ENCODE assay signal across 21 cellular contexts in genomic region chr2:88755836-88756235, GRCh38.
DNase-seq lines count a peak whose midpoint lies in the region; ATAC-seq and TF ChIP-seq lines count a peak whose summit lies in the region.
"Had no signal": no experiment of that assay in that cellular context is flagged by ENCODE, and none has a peak within 500 bp of the region (broad histone marks: within the 10 kb centered on the region; RNA-seq: fewer than 3 reads in every experiment).

No MANE protein-coding gene starts in this region.

- H3K27me3 Mint-ChIP-seq in activated T-cell treated with anti-CD3 and anti-CD28 coated beads, Interleukin-2, amount 50 U/mL, for 72 hours (ENCODE audit: low read depth), result no peaks in the 10 kb centered on the region
- peaks cover 7% of the 10 kb centered on the region for H3K27me3 Mint-ChIP-seq in endothelial cell (ENCODE audit: unreplicated experiment)
- no peaks in the 10 kb centered on the region for H3K27me3 Mint-ChIP-seq in progenitor cell of endocrine pancreas
- H3K27me3 Mint-ChIP-seq: effector memory CD8-positive, alpha-beta T cell had no signal

- H3K36me3 ChIP-seq in DND-41 (ENCODE audit: insufficient read depth, low read length), result peaks cover 28% of the 10 kb centered on the region
- peaks cover 2% of the 10 kb centered on the region for H3K36me3 ChIP-seq in Panc1 (ENCODE audit: control insufficient read depth, insufficient read depth, low read length)
- H3K36me3 ChIP-seq: neural progenitor cell, prostate gland, uterus had no signal

- H3K4me3 ChIP-seq in DND-41 (ENCODE audit: low read depth in 1 of 2, low read length in 2 of 2) (no peak overlapping the region), Panc1 (ENCODE audit: low read depth in 2 of 2, low read length in 2 of 2) (no peak overlapping the region)
- H3K4me3 ChIP-seq: BLaER1 treated with 17β-estradiol and CSF1 and Interleukin-3, amounts not matched to agents 10 nM and 100 nM; esophagus muscularis mucosa; gastrocnemius medialis; left ventricle myocardium inferior; neural progenitor cell; prostate gland; uterus had no signal

- no peak overlapping the region for H3K4me3 Mint-ChIP-seq in activated T-cell treated with anti-CD3 and anti-CD28 coated beads, Interleukin-2, amount 50 U/mL, for 72 hours
- peak overlapping the region; percentile 18 for H3K4me3 Mint-ChIP-seq in endothelial cell (ENCODE audit: unreplicated experiment)
- H3K4me3 Mint-ChIP-seq in progenitor cell of endocrine pancreas (ENCODE audit: low read depth), result no peak overlapping the region
- H3K4me3 Mint-ChIP-seq: effector memory CD8-positive, alpha-beta T cell; neural progenitor cell had no signal

- peaks cover 49% of the 10 kb centered on the region for H3K4me1 Mint-ChIP-seq in activated T-cell treated with anti-CD3 and anti-CD28 coated beads, Interleukin-2, amount 50 U/mL, for 72 hours (ENCODE audit: low read depth)
- H3K4me1 Mint-ChIP-seq in endothelial cell (ENCODE audit: unreplicated experiment), result peaks cover 38% of the 10 kb centered on the region
- H3K4me1 Mint-ChIP-seq in progenitor cell of endocrine pancreas (ENCODE audit: low read depth), result no peaks in the 10 kb centered on the region
- H3K4me1 Mint-ChIP-seq: neural progenitor cell had no signal

- H3K27ac ChIP-seq in DND-41 (ENCODE audit: low read length), result peak overlapping the region; percentile 88
- H3K27ac ChIP-seq in Panc1 (ENCODE audit: low read length), result no peak overlapping the region
- H3K27ac ChIP-seq: esophagus muscularis mucosa, gastrocnemius medialis, left ventricle myocardium inferior, neural progenitor cell, prostate gland, uterus had no signal

- no peak overlapping the region for H3K9ac ChIP-seq in DND-41 (ENCODE audit: low read depth, low read length)
- H3K9ac ChIP-seq: BLaER1 treated with 17β-estradiol and CSF1 and Interleukin-3, amounts not matched to agents 10 nM and 100 nM; neural progenitor cell had no signal

- no peaks in the 10 kb centered on the region for H3K79me2 ChIP-seq in DND-41 (ENCODE audit: insufficient read depth, low read length)

- no peak for DNase-seq in activated T-cell treated with anti-CD3 and anti-CD28 coated beads, Interleukin-2, amount 50 U/mL, for 72 hours
- DNase-seq in activated T-cell treated with anti-CD3 and anti-CD28 coated beads, Interleukin-2, amount 50 U/mL, for 48 hours, result no peak
- DNase-seq in DND-41 (no peak), Panc1 (ENCODE audit: low read depth, low spot score) (no peak), endothelial cell (ENCODE audit: low spot score) (no peak), progenitor cell of endocrine pancreas (ENCODE audit: low spot score, unreplicated experiment) (no peak), GM10248 (ENCODE audit: extremely low spot score) (no peak)
- DNase-seq: effector memory CD8-positive, alpha-beta T cell; gastrocnemius medialis; HCEC 1CT; hypothalamus; left ventricle myocardium inferior; NCI-H1436 treated with DMSO at 0.1 percent for 48 hours; NCI-H510A; uterus had no signal

- no peak overlapping the region for H2AFZ ChIP-seq in DND-41 (ENCODE audit: low read depth, low read length)
- H2AFZ ChIP-seq: neural progenitor cell had no signal

- H3K36me3 Mint-ChIP-seq in activated T-cell treated with anti-CD3 and anti-CD28 coated beads, Interleukin-2, amount 50 U/mL, for 72 hours (ENCODE audit: insufficient read depth in 2 of 2), result peaks cover 16 to 51% of the 10 kb centered on the region in 2 donors
- peaks cover 51% of the 10 kb centered on the region for H3K36me3 Mint-ChIP-seq in endothelial cell (ENCODE audit: low read depth, unreplicated experiment)
- H3K36me3 Mint-ChIP-seq in progenitor cell of endocrine pancreas (ENCODE audit: insufficient read depth), result peaks cover 20% of the 10 kb centered on the region

- no TSS peak for BruUV-seq in Panc1 (replicated peaks; lab: Mats Ljungman, UMichigan)

- intact Hi-C loops in Panc1 (cut with micrococcal nuclease; ENCODE audit: unreplicated experiment), result no loop called here

- H3K4me1 ChIP-seq in DND-41 (ENCODE audit: insufficient read depth, low read length), result peaks cover 35% of the 10 kb centered on the region
- H3K4me1 ChIP-seq in Panc1 (ENCODE audit: control insufficient read depth, insufficient read depth, low read length), result no peaks in the 10 kb centered on the region
- H3K4me1 ChIP-seq: esophagus muscularis mucosa, left ventricle myocardium inferior, neural progenitor cell, prostate gland, uterus had no signal

- H3K9me3 ChIP-seq in DND-41 (ENCODE audit: insufficient read depth, low read length, severe bottlenecking), result peaks cover 3% of the 10 kb centered on the region
- no peaks in the 10 kb centered on the region for H3K9me3 ChIP-seq in Panc1 (ENCODE audit: control insufficient read depth, insufficient read depth, low read depth, low read length)
- H3K9me3 ChIP-seq: gastrocnemius medialis, prostate gland, uterus had no signal

- in situ Hi-C loops in Panc1 (cut with HindIII; ENCODE audit: low pct_unique_long_range_greater_than_20kb, low sequenced_read_pairs), result no loop called here

- H3K4me2 ChIP-seq in DND-41 (ENCODE audit: insufficient read depth, low read length), result no peak overlapping the region
- H3K4me2 ChIP-seq: BLaER1 treated with 17β-estradiol and CSF1 and Interleukin-3, amounts not matched to agents 10 nM and 100 nM; neural progenitor cell had no signal

- H3K27ac Mint-ChIP-seq in activated T-cell treated with anti-CD3 and anti-CD28 coated beads, Interleukin-2, amount 50 U/mL, for 72 hours, result peak overlapping the region; percentile 87
- peak overlapping the region; percentile 85 for H3K27ac Mint-ChIP-seq in endothelial cell (ENCODE audit: unreplicated experiment)
- H3K27ac Mint-ChIP-seq in progenitor cell of endocrine pancreas, result no peak overlapping the region
- H3K27ac Mint-ChIP-seq: neural progenitor cell had no signal

- TF ChIP-seq CTCF in DND-41 (IDR thresholded peaks at IDR 0.05; ENCODE audit: borderline replicate concordance, extremely low read depth, low read length, poor library complexity, severe bottlenecking) (no peak), Panc1 (IDR thresholded peaks at IDR 0.05) (no peak), endothelial cell (IDR thresholded peaks at IDR 0.05; ENCODE audit: unreplicated experiment) (no peak), progenitor cell of endocrine pancreas (IDR thresholded peaks at IDR 0.05; ENCODE audit: unreplicated experiment) (no peak), GM10248 (IDR thresholded peaks at IDR 0.05; ENCODE audit: control extremely low read depth, extremely low read depth, low read depth, missing control alignments) (no peak)

- H3K27me3 ChIP-seq in DND-41 (ENCODE audit: insufficient read depth, low read length, poor library complexity) (no peaks in the 10 kb centered on the region), Panc1 (ENCODE audit: control insufficient read depth, insufficient read depth, low read length) (no peaks in the 10 kb centered on the region)
- H3K27me3 ChIP-seq: BLaER1 treated with 17β-estradiol and CSF1 and Interleukin-3, amounts not matched to agents 10 nM and 100 nM; esophagus muscularis mucosa; gastrocnemius medialis; neural progenitor cell; uterus had no signal

- H3K9me3 Mint-ChIP-seq in activated T-cell treated with anti-CD3 and anti-CD28 coated beads, Interleukin-2, amount 50 U/mL, for 72 hours, result peaks cover 15 to 16% of the 10 kb centered on the region in 2 donors
- H3K9me3 Mint-ChIP-seq in endothelial cell (ENCODE audit: unreplicated experiment), result peaks cover 16% of the 10 kb centered on the region
- peaks cover 15% of the 10 kb centered on the region for H3K9me3 Mint-ChIP-seq in progenitor cell of endocrine pancreas (ENCODE audit: low read depth)

- H4K20me1 ChIP-seq in DND-41 (ENCODE audit: insufficient read depth, low read length), result no peaks in the 10 kb centered on the region
- H4K20me1 ChIP-seq: BLaER1 treated with 17β-estradiol and CSF1 and Interleukin-3, amounts not matched to agents 10 nM and 100 nM had no signal

- CTCF ChIA-PET in Panc1 (lab: Charles Lee) (no interaction called here), GM10248 (lab: Yijun Ruan, JAX) (interaction anchor here (10.8 kb wide), 1 partner anchor 19 kb away, joined by 109 read pairs; no protein-coding TSS in a partner anchor)

- POLR2A ChIA-PET in Panc1 (lab: Charles Lee) (no interaction called here), GM10248 (lab: Yijun Ruan, JAX) (no interaction called here)

- no peak for ATAC-seq in activated T-cell treated with anti-CD3 and anti-CD28 coated beads, Interleukin-2, amount 50 U/mL, for 72 hours (replicated peaks in 1 of 2)
- ATAC-seq in DND-41 (ENCODE audit: insufficient read depth, low read depth) (no peak), Panc1 (0 out of 2 replicates have a peak, but pooled peaks have one; percentile 34), GM18502 (IDR thresholded peaks at IDR 0.05; ENCODE audit: poor library complexity, unreplicated experiment) (no peak)
- ATAC-seq: effector memory CD8-positive, alpha-beta T cell; gastrocnemius medialis; SK-N-SH treated with all-trans-retinoic acid at 6 μM for 48 hours had no signal
